8 cellular contexts compared by ENCODE assay signal in the genomic region with DNA sequence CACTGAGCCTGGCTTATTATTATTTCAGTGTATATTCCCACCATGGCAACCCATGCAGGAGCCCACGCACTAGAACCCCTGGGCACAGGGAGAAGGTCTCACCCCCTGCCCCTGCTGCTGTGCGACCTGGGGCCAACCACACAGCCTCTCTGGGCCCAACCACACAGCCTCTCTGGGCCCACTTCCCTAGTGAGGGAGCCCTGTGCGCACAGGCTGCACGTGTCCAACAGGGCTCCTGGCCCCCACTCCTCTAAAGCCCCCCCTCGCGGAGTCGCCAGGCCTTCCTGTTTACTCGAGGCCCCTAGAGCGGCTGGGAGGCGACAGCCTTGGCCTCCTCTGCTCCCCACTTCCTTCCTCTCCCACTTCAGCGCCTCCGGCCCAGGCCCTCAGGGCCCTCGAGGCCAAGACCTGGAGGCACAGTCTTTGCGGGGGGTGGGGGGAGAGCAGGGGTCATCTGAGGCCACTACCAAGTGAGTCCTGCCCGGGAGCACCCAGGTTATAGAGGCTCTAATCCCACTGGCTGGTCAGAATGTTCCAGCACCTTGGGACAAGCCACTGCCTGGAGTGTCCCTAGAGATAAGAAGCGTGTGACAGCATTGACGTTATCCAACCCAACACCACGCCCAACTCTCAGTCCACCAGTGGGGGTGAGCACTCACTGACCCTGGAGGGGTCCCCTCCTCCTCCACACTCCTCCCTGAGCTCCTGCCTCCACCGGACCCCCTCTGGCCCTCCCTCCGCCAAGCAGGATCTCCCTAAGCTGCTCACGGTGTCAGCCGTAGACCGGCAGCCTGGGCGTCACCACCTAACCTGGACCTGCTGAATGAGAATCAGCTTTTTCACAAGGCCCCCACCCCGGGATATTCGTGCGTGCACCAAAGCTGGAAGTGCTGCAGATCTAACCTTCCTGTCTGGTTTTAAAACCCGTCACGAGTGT. TPM values are rescaled to one million over a fixed set of nuclear protein-coding genes. Genes with fewer than 3 reads are reported as not detected.
DNase-seq lines count a peak whose midpoint lies in the region; ATAC-seq lines count a peak whose summit lies in the region.

No MANE protein-coding gene starts in this region.

- peak; percentile 96 for DNase-seq in KG1 (lab: John Stamatoyannopoulos, UW)
- DNase-seq in activated T-cell treated with anti-CD3 and anti-CD28 coated beads, Interleukin-2, amount 50 U/mL, for 1 hour: peak; percentile 48
- DNase-seq in left ventricle myocardium superior: peak; percentile 90
- DNase-seq in stimulated activated CD8-positive, alpha-beta memory T cell treated with anti-CD3 and anti-CD28 coated beads, Interleukin-12 subunit alpha, Interleukin-12 subunit beta, amount 100 ng/mL, for 1 hour (ENCODE audit: low read depth): peak; percentile 38
- DNase-seq in cerebellar nuclear complex (lab: John Stamatoyannopoulos, UW): no peak
- DNase-seq in A172 (ENCODE audit: low spot score): no peak
- DNase-seq in LoVo (ENCODE audit: low spot score): no peak

- intact Hi-C loops in left ventricle myocardium superior (cut with micrococcal nuclease): no loop called here

- ATAC-seq in left ventricle myocardium superior (peak; percentile 80), GM21717 (IDR thresholded peaks at IDR 0.05; ENCODE audit: unreplicated experiment) (no peak)

RNA-seq across cellular contexts. Expression of a gene that starts 7.9 kb away (rescaled TPM):
- total RNA-seq in left ventricle myocardium superior: 134 TPM
- total RNA-seq in A172 (2014; rRNA removed; shearing (Covaris generic)): 35.4 and 49.5 TPM in 2 replicates

RNA-seq across cellular contexts. Expression of a gene that starts 15.1 kb away (rescaled TPM):
- total RNA-seq in left ventricle myocardium superior: 853 TPM
- 151 and 173 TPM in 2 replicates for total RNA-seq in A172 (2014; rRNA removed; shearing (Covaris generic))

RNA-seq across cellular contexts. Expression of a gene that starts 37.1 kb away (rescaled TPM):
- total RNA-seq in left ventricle myocardium superior: 50.5 TPM
- total RNA-seq in A172 (2014; rRNA removed; shearing (Covaris generic)): 40.6 and 61.6 TPM in 2 replicates

RNA-seq across cellular contexts. Expression of a gene that starts 54.5 kb away (rescaled TPM):
- 28.5 TPM for total RNA-seq in left ventricle myocardium superior
- 32.7 and 38.3 TPM in 2 replicates for total RNA-seq in A172 (2014; rRNA removed; shearing (Covaris generic))

RNA-seq across cellular contexts. Expression of a gene that starts 59.7 kb away (rescaled TPM):
- 31.9 TPM for total RNA-seq in left ventricle myocardium superior
- 146 and 147 TPM in 2 replicates for total RNA-seq in A172 (2014; rRNA removed; shearing (Covaris generic))

Comparison
In these comparisons a context has a peak if more than half of its experiments do, and no peak if none do; other contexts are left out.
1. DNase-seq: peak in KG1 (single experiment), activated T-cell treated with anti-CD3 and anti-CD28 coated beads, Interleukin-2, amount 50 U/mL, for 1 hour (single experiment), left ventricle myocardium superior (single experiment) and stimulated activated CD8-positive, alpha-beta memory T cell treated with anti-CD3 and anti-CD28 coated beads, Interleukin-12 subunit alpha, Interleukin-12 subunit beta, amount 100 ng/mL, for 1 hour (single experiment); none in cerebellar nuclear complex (0 of 2), A172 (single experiment) and LoVo (single experiment).